8 cellular contexts compared by ENCODE assay signal in genomic region chr10:29517352-29517923, GRCh38.
DNase-seq lines count a peak whose midpoint lies in the region; ATAC-seq and TF ChIP-seq lines count a peak whose summit lies in the region.

No MANE protein-coding gene starts in this region.

- H3K4me2 ChIP-seq in neuronal stem cell (ENCODE audit: insufficient read depth, low read length, poor library complexity, severe bottlenecking), result no peak overlapping the region

- peaks cover 1% of the 10 kb centered on the region for H3K79me1 ChIP-seq in neuronal stem cell (ENCODE audit: low read depth, low read length)

- H3K4me3 ChIP-seq in NT2/D1 (ENCODE audit: insufficient read length, low read depth) (no peak overlapping the region), epithelial cell of proximal tubule (ENCODE audit: low read depth, low read length) (no peak overlapping the region), neuronal stem cell (ENCODE audit: low read length in 2 of 2) (no peak overlapping the region)

- H3K27ac ChIP-seq in neuronal stem cell (replicated peaks; ENCODE audit: low read length), result no peak overlapping the region

- H3K27me3 ChIP-seq in NT2/D1 (ENCODE audit: insufficient read depth, insufficient read length) (no peaks in the 10 kb centered on the region), neuronal stem cell (ENCODE audit: control insufficient read depth in 3 of 3, insufficient read depth in 3 of 3, low read depth in 1 of 3, low read length in 3 of 3) (no peaks in the 10 kb centered on the region)

- peak; percentile 77 for TF ChIP-seq CTCF in epithelial cell of proximal tubule (conservative IDR thresholded peaks at IDR 0.05; ENCODE audit: low read depth, low read length)

- no peak overlapping the region for H4K91ac ChIP-seq in neuronal stem cell (ENCODE audit: low read depth, low read length, poor library complexity)

- WGBS in neuronal stem cell (ENCODE audit: extremely low coverage in 2 of 2, insufficient read length in 2 of 2, insufficient replicate concordance in 1 of 2), 2 donors, result no CpG with 5 or more reads among the region's 8 CpGs

- no peak overlapping the region for H3K4ac ChIP-seq in neuronal stem cell (ENCODE audit: low read length)

- no peak overlapping the region for H3K14ac ChIP-seq in neuronal stem cell (ENCODE audit: low read length)

- H3K36me3 ChIP-seq in NT2/D1 (ENCODE audit: insufficient read depth, insufficient read length, low read length) (peaks cover 63% of the 10 kb centered on the region), neuronal stem cell (replicated peaks in 1 of 2; ENCODE audit: control insufficient read depth in 2 of 2, insufficient read depth in 2 of 2, low read length in 2 of 2) (peaks cover 17 to 24% of the 10 kb centered on the region in 2 donors)

- peak; percentile 12 to 28 for DNase-seq in NCI-H446 (lab: John Stamatoyannopoulos, UW)
- no peak for DNase-seq in NCI-H446 treated with DMSO at 0.1 percent for 48 hours (lab: John Stamatoyannopoulos, UW)
- DNase-seq in NT2/D1 (ENCODE audit: low read depth, low spot score), result peak; percentile 63
- DNase-seq in epithelial cell of proximal tubule (ENCODE audit: low read depth), result no peak
- DNase-seq in neuronal stem cell (ENCODE audit: low spot score), result peak; percentile 32

- no peak overlapping the region for H2BK15ac ChIP-seq in neuronal stem cell (ENCODE audit: low read length)

- no peak overlapping the region for H4K8ac ChIP-seq in neuronal stem cell (ENCODE audit: low read depth, low read length)

- H3K9me3 ChIP-seq in NT2/D1 (ENCODE audit: insufficient read depth, low read length) (no peaks in the 10 kb centered on the region), neuronal stem cell (replicated peaks in 1 of 2; ENCODE audit: control insufficient read depth in 2 of 2, insufficient read depth in 1 of 2, low read depth in 1 of 2, low read length in 2 of 2) (no peaks in the 10 kb centered on the region)

- no peak for ATAC-seq in GM18502 (IDR thresholded peaks at IDR 0.05; ENCODE audit: poor library complexity, unreplicated experiment)
- no peak for ATAC-seq in GM18907 (IDR thresholded peaks at IDR 0.05; ENCODE audit: unreplicated experiment)
- no peak for ATAC-seq in HG03135 (IDR thresholded peaks at IDR 0.05; ENCODE audit: unreplicated experiment)

- no peak overlapping the region for H3K9ac ChIP-seq in NT2/D1 (ENCODE audit: insufficient read length, low read depth)
- H3K9ac ChIP-seq in neuronal stem cell (ENCODE audit: low read depth, low read length, poor library complexity), result no peak overlapping the region

- H2AK5ac ChIP-seq in neuronal stem cell (ENCODE audit: low read depth, low read length), result no peak overlapping the region

- no peak overlapping the region for H2BK5ac ChIP-seq in neuronal stem cell (ENCODE audit: low read length)

- H3K4me1 ChIP-seq in NT2/D1 (ENCODE audit: insufficient read depth, insufficient read length), result no peaks in the 10 kb centered on the region
- H3K4me1 ChIP-seq in neuronal stem cell (ENCODE audit: control insufficient read depth in 2 of 2, insufficient read depth in 1 of 2, low read depth in 1 of 2, low read length in 2 of 2), result peaks cover 2 to 8% of the 10 kb centered on the region in 2 donors

- H3K23ac ChIP-seq in neuronal stem cell (ENCODE audit: low read depth, low read length, poor library complexity), result no peak overlapping the region

- H3K18ac ChIP-seq in neuronal stem cell (ENCODE audit: low read length), result no peak overlapping the region

- H2BK12ac ChIP-seq in neuronal stem cell (ENCODE audit: low read length), result no peak overlapping the region

- H2BK120ac ChIP-seq in neuronal stem cell (ENCODE audit: low read depth, low read length), result no peak overlapping the region

- no peak overlapping the region for H2AFZ ChIP-seq in neuronal stem cell (ENCODE audit: low read length)

Comparison
In these comparisons a context has a peak if more than half of its experiments do, and no peak if none do; other contexts are left out.
1. DNase-seq: peak in NCI-H446 (2 of 2), NT2/D1 (single experiment) and neuronal stem cell (single experiment); none in NCI-H446 treated with DMSO at 0.1 percent for 48 hours (single experiment) and epithelial cell of proximal tubule (single experiment).